Comparison of ENCODE assay signal across 19 cellular contexts in the genomic region with DNA sequence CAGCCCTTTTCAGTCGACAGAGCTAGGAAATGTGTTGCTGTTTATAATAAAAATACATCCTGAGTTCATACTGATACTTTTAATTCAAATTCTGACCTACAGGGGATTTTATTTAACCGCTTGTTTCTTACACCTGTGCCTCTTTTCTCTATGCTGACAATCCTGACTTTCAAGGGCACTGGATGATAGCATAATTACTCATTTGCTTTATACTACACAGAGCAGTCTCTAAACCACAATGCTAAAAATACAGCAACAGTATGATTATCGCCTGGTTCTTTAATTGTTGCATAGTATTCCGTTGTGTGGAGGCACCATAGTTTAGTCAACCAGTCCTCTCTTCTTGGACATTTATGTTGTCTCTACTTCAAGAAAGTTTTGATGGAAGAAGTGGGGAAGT.
DNase-seq lines count a peak whose midpoint lies in the region; ATAC-seq and TF ChIP-seq lines count a peak whose summit lies in the region.
"Had no signal": no experiment of that assay in that cellular context is flagged by ENCODE, and none has a peak within 500 bp of the region (broad histone marks: within the 10 kb centered on the region; RNA-seq: fewer than 3 reads in every experiment).

No MANE protein-coding gene starts in this region.

- peaks cover 93% of the 10 kb centered on the region for H3K4me1 Mint-ChIP-seq in activated CD4-positive, alpha-beta T cell treated with anti-CD3 and anti-CD28 coated beads, Interleukin-2, amount 10 ng/mL, durations not matched to agents 7 days and 5 days
- H3K4me1 Mint-ChIP-seq in activated CD4-positive, alpha-beta memory T cell treated with anti-CD3 and anti-CD28 coated beads for 36 hours (ENCODE audit: low read depth): peaks cover 67% of the 10 kb centered on the region
- H3K4me1 Mint-ChIP-seq in stimulated activated memory B cell treated with anti-CD40 and anti-IgM and Interleukin-4, amounts not matched to agents 10 μg/mL and 1 μg/mL and 100 μg/mL, for 72 hours: peaks cover 74% of the 10 kb centered on the region

- POLR2A ChIA-PET in activated CD4-positive, alpha-beta T cell treated with anti-CD3 and anti-CD28 coated beads, Interleukin-2, amount 10 ng/mL, durations not matched to agents 7 days and 5 days (lab: Charles Lee): no interaction called here
- POLR2A ChIA-PET in activated CD4-positive, alpha-beta memory T cell treated with anti-CD3 and anti-CD28 coated beads for 36 hours (lab: Charles Lee): interaction anchor here (0.5 to 1.5 kb wide), 2 partner anchors 373 to 407 kb away, joined by 3 to 5 read pairs; a partner anchor contains a TSS

- H3K4me3 ChIP-seq in coronary artery: no peak overlapping the region
- H3K4me3 ChIP-seq: ascending aorta, neural progenitor cell had no signal

- peak overlapping the region; percentile 70 for H3K27ac Mint-ChIP-seq in activated CD4-positive, alpha-beta T cell treated with anti-CD3 and anti-CD28 coated beads, Interleukin-2, amount 10 ng/mL, durations not matched to agents 7 days and 5 days
- peak overlapping the region; percentile 47 for H3K27ac Mint-ChIP-seq in activated CD4-positive, alpha-beta memory T cell treated with anti-CD3 and anti-CD28 coated beads for 36 hours
- H3K27ac Mint-ChIP-seq in stimulated activated memory B cell treated with anti-CD40 and anti-IgM and Interleukin-4, amounts not matched to agents 10 μg/mL and 1 μg/mL and 100 μg/mL, for 72 hours: peak overlapping the region; percentile 72
- H3K27ac Mint-ChIP-seq: neural progenitor cell, T-helper 17 cell had no signal

- H3K36me3 Mint-ChIP-seq in activated CD4-positive, alpha-beta T cell treated with anti-CD3 and anti-CD28 coated beads, Interleukin-2, amount 10 ng/mL, durations not matched to agents 7 days and 5 days (ENCODE audit: low read depth): peaks cover 45% of the 10 kb centered on the region
- no peaks in the 10 kb centered on the region for H3K36me3 Mint-ChIP-seq in activated CD4-positive, alpha-beta memory T cell treated with anti-CD3 and anti-CD28 coated beads for 36 hours
- H3K36me3 Mint-ChIP-seq in stimulated activated memory B cell treated with anti-CD40 and anti-IgM and Interleukin-4, amounts not matched to agents 10 μg/mL and 1 μg/mL and 100 μg/mL, for 72 hours: peaks cover 19% of the 10 kb centered on the region

- H3K27me3 Mint-ChIP-seq in activated CD4-positive, alpha-beta T cell treated with anti-CD3 and anti-CD28 coated beads, Interleukin-2, amount 10 ng/mL, durations not matched to agents 7 days and 5 days: peaks cover 2% of the 10 kb centered on the region
- no peaks in the 10 kb centered on the region for H3K27me3 Mint-ChIP-seq in activated CD4-positive, alpha-beta memory T cell treated with anti-CD3 and anti-CD28 coated beads for 36 hours
- no peaks in the 10 kb centered on the region for H3K27me3 Mint-ChIP-seq in stimulated activated memory B cell treated with anti-CD40 and anti-IgM and Interleukin-4, amounts not matched to agents 10 μg/mL and 1 μg/mL and 100 μg/mL, for 72 hours
- H3K27me3 Mint-ChIP-seq: T-helper 17 cell had no signal

- intact Hi-C loops in activated CD4-positive, alpha-beta memory T cell treated with anti-CD3 and anti-CD28 coated beads for 36 hours (cut with micrococcal nuclease): loop anchor here (1.0 to 5.0 kb wide), 2 partner anchors 73 to 146 kb away; no protein-coding TSS in a partner anchor

- no peak overlapping the region for H3K27ac ChIP-seq in coronary artery
- H3K27ac ChIP-seq: ascending aorta, neural progenitor cell had no signal

- H3K9me3 Mint-ChIP-seq in activated CD4-positive, alpha-beta T cell treated with anti-CD3 and anti-CD28 coated beads, Interleukin-2, amount 10 ng/mL, durations not matched to agents 7 days and 5 days: peaks cover 25% of the 10 kb centered on the region
- H3K9me3 Mint-ChIP-seq in activated CD4-positive, alpha-beta memory T cell treated with anti-CD3 and anti-CD28 coated beads for 36 hours: peaks cover 9% of the 10 kb centered on the region
- peaks cover 3% of the 10 kb centered on the region for H3K9me3 Mint-ChIP-seq in stimulated activated memory B cell treated with anti-CD40 and anti-IgM and Interleukin-4, amounts not matched to agents 10 μg/mL and 1 μg/mL and 100 μg/mL, for 72 hours

- TF ChIP-seq CTCF in coronary artery (IDR thresholded peaks at IDR 0.05): no peak

- no peak for DNase-seq in activated CD4-positive, alpha-beta T cell treated with anti-CD3 and anti-CD28 coated beads, Interleukin-2, amount 10 ng/mL, durations not matched to agents 7 days and 5 days
- DNase-seq in activated CD4-positive, alpha-beta T cell treated with anti-CD3 and anti-CD28 coated beads, Interleukin-2, amount 50 U/mL, for 48 hours: no peak
- no peak for DNase-seq in activated CD4-positive, alpha-beta memory T cell treated with anti-CD3 and anti-CD28 coated beads for 36 hours
- DNase-seq in NCI-H69 (lab: John Stamatoyannopoulos, UW) (no peak), coronary artery (ENCODE audit: low spot score) (no peak)
- DNase-seq: hippocampal formation; kidney; NCI-H1930; NCI-H510A; retina; SIG-M5; stimulated activated naive CD4-positive, alpha-beta T cell; T-helper 17 cell; trophoblast cell had no signal

- no peak overlapping the region for H3K4me3 Mint-ChIP-seq in activated CD4-positive, alpha-beta T cell treated with anti-CD3 and anti-CD28 coated beads, Interleukin-2, amount 10 ng/mL, durations not matched to agents 7 days and 5 days
- no peak overlapping the region for H3K4me3 Mint-ChIP-seq in activated CD4-positive, alpha-beta memory T cell treated with anti-CD3 and anti-CD28 coated beads for 36 hours
- no peak overlapping the region for H3K4me3 Mint-ChIP-seq in stimulated activated memory B cell treated with anti-CD40 and anti-IgM and Interleukin-4, amounts not matched to agents 10 μg/mL and 1 μg/mL and 100 μg/mL, for 72 hours
- H3K4me3 Mint-ChIP-seq: neural progenitor cell, T-helper 17 cell had no signal

- ATAC-seq in HG02798 (IDR thresholded peaks at IDR 0.05; ENCODE audit: poor library complexity, unreplicated experiment) (peak; percentile 36), GM21423 (IDR thresholded peaks at IDR 0.05; ENCODE audit: unreplicated experiment) (no peak)
- no peak for ATAC-seq in stimulated activated memory B cell treated with anti-CD40 and anti-IgM and Interleukin-4, amounts not matched to agents 10 μg/mL and 1 μg/mL and 100 μg/mL, for 72 hours
- ATAC-seq: T-helper 17 cell had no signal

- CTCF ChIA-PET in activated CD4-positive, alpha-beta T cell treated with anti-CD3 and anti-CD28 coated beads, Interleukin-2, amount 10 ng/mL, durations not matched to agents 7 days and 5 days (lab: Charles Lee): interaction anchor here (1.1 kb wide), 1 partner anchor 21 kb away, joined by 5 read pairs; no protein-coding TSS in a partner anchor
- CTCF ChIA-PET in activated CD4-positive, alpha-beta memory T cell treated with anti-CD3 and anti-CD28 coated beads for 36 hours (lab: Charles Lee): interaction anchor here (1.1 kb wide), 1 partner anchor 384 kb away, joined by 6 read pairs; no protein-coding TSS in a partner anchor
